10 cellular contexts compared by ENCODE assay signal in the genomic region with DNA sequence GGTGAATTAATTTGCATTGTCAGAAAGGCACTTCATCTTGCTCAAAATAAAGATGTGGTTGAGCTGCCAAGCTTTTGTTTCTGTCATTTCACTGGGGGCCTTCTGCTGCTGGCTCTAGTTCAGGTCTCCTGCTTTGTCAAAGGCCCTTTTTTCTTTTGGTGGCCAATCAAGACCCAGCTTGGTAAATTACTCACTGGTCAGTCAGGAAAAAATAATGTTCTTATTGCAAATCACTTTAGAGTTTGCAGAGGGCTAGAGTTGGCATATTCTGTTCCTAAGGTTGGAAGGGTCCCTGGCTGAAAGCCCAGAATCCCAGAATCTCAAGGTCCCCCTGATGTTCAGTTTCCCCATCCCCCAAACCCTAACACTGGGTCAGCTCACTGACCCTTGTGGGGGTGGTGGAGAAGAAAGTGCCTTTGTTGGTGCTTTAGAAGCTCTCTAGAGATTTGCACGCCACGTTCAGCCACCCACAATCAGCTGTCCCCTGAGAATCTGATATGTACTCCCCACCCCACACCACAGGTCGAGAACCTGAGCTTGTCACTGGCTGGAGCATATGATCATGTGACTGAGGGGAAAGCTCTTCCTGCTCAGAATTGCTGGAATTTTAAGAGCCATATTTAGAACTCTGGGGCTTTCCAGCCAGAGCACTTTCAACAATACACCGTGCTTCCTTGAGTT. TPM values are rescaled to one million over a fixed set of nuclear protein-coding genes. Genes with fewer than 3 reads are reported as not detected.
DNase-seq lines count a peak whose midpoint lies in the region; FAIRE-seq and TF ChIP-seq lines count a peak whose summit lies in the region.
"Had no signal": no experiment of that assay in that cellular context is flagged by ENCODE, and none has a peak within 500 bp of the region (broad histone marks: within the 10 kb centered on the region; RNA-seq: fewer than 3 reads in every experiment).

No MANE protein-coding gene starts in this region.

- H3K4me1 ChIP-seq in Karpas-422 (ENCODE audit: low read length) (peaks cover 30% of the 10 kb centered on the region), endothelial cell of umbilical vein (ENCODE audit: control insufficient read depth, extremely low read depth, insufficient read depth, low read length) (peaks cover 9% of the 10 kb centered on the region)

- no peak for TF ChIP-seq POLR2A in endothelial cell of umbilical vein (IDR thresholded peaks at IDR 0.05; ENCODE audit: low read depth, low read length)

- BruUV-seq in endothelial cell of umbilical vein (replicated peaks; lab: Mats Ljungman, UMichigan), result no TSS peak

- H3K27me3 ChIP-seq in Karpas-422 (ENCODE audit: low read length), result no peaks in the 10 kb centered on the region
- H3K27me3 ChIP-seq in endothelial cell of umbilical vein (ENCODE audit: control insufficient read depth in 2 of 2, insufficient read depth in 2 of 2, low read length in 2 of 2), result peaks cover 0 to 5% of the 10 kb centered on the region in 2 experiments

- H3K9me3 ChIP-seq in Karpas-422 (ENCODE audit: low read length) (no peaks in the 10 kb centered on the region), endothelial cell of umbilical vein (replicated peaks; ENCODE audit: control insufficient read depth, insufficient read depth, low read length) (no peaks in the 10 kb centered on the region)

- TF ChIP-seq CTCF in endothelial cell of umbilical vein (IDR thresholded peaks at IDR 0.05; ENCODE audit: extremely low read depth in 1 of 2, insufficient read depth in 1 of 2, low read depth in 1 of 2, low read length in 2 of 2), result no peak

- CTCF ChIA-PET in endothelial cell of umbilical vein (lab: Charles Lee), result interaction anchor here (0.6 to 12.9 kb wide), 8 partner anchors 13 to 237 kb away, joined by 3 to 373 read pairs (median 4); no protein-coding TSS in a partner anchor

- dilution Hi-C loops in endothelial cell of umbilical vein (cut with MboI; ENCODE audit: extremely low pct_ligation_motif_present, low sequenced_read_pairs), result no loop called here

- no peaks in the 10 kb centered on the region for H3K9me2 ChIP-seq in Karpas-422 (replicated peaks; ENCODE audit: insufficient read depth, low read length)

- H3K9ac ChIP-seq in Karpas-422 (ENCODE audit: low read length) (peak overlapping the region; percentile 47), endothelial cell of umbilical vein (replicated peaks; ENCODE audit: extremely low read depth, insufficient read depth, low read length) (no peak overlapping the region)

- H4K20me1 ChIP-seq in Karpas-422 (ENCODE audit: insufficient read depth, low read depth, low read length) (no peaks in the 10 kb centered on the region), endothelial cell of umbilical vein (replicated peaks; ENCODE audit: control insufficient read depth, extremely low read depth, insufficient read depth, low read length) (no peaks in the 10 kb centered on the region)

- H3K4me3 ChIP-seq in Karpas-422 (ENCODE audit: low read length) (peak overlapping the region; percentile 52), endothelial cell of umbilical vein (replicated peaks in 1 of 3; ENCODE audit: insufficient read depth in 1 of 3, low read depth in 1 of 3, low read length in 3 of 3) (no peak overlapping the region)

- H3K79me2 ChIP-seq in Karpas-422 (ENCODE audit: low read length), result no peaks in the 10 kb centered on the region
- no peaks in the 10 kb centered on the region for H3K79me2 ChIP-seq in endothelial cell of umbilical vein (ENCODE audit: control insufficient read depth, insufficient read depth, low read length)

- H3K27ac ChIP-seq in Karpas-422 (ENCODE audit: low read length), result peak overlapping the region; percentile 72
- H3K27ac ChIP-seq in endothelial cell of umbilical vein (ENCODE audit: insufficient read depth, low read depth, low read length), result peak overlapping the region; percentile 13
- H3K27ac ChIP-seq: C4-2B had no signal

- H3K9me1 ChIP-seq in endothelial cell of umbilical vein (replicated peaks; ENCODE audit: control insufficient read depth, extremely low read depth, insufficient read depth, low read length), result no peaks in the 10 kb centered on the region

- FAIRE-seq in endothelial cell of umbilical vein (lab: Jason Lieb, UNC), result peak; percentile 68

- DNase-seq in COR-L47 (lab: John Stamatoyannopoulos, UW) (peak; percentile 26), Karpas-422 (peak; percentile 69), endothelial cell of umbilical vein (ENCODE audit: low read depth, low spot score) (peak; percentile 62), nucleus accumbens (lab: John Stamatoyannopoulos, UW) (peak in 42 of 56 donors; percentile 7 to 82 (median 42)), NCI-H1105 (lab: John Stamatoyannopoulos, UW) (no peak), DMS114 treated with DMSO at 0.1 percent for 48 hours (lab: John Stamatoyannopoulos, UW; ENCODE audit: unreplicated experiment) (no peak)
- no peak for DNase-seq in activated CD8-positive, alpha-beta memory T cell treated with anti-CD3 and anti-CD28 coated beads, Interleukin-2, amount 50 U/mL, for 4 hours
- no peak for DNase-seq in activated naive CD4-positive, alpha-beta T cell treated with Interleukin-2 at 50 U/mL for 16 hours

- POLR2A ChIA-PET in endothelial cell of umbilical vein (lab: Charles Lee), result no interaction called here

- peak overlapping the region; percentile 69 for H3K4me2 ChIP-seq in Karpas-422 (ENCODE audit: low read depth, low read length, poor library complexity, severe bottlenecking)
- no peak overlapping the region for H3K4me2 ChIP-seq in endothelial cell of umbilical vein (ENCODE audit: insufficient read depth, low read length)

- H2AFZ ChIP-seq in Karpas-422 (ENCODE audit: low read length) (peak overlapping the region; percentile 99), endothelial cell of umbilical vein (ENCODE audit: low read depth, low read length) (no peak overlapping the region)

- H3K36me3 ChIP-seq in Karpas-422 (ENCODE audit: insufficient read depth, low read length), result no peaks in the 10 kb centered on the region
- H3K36me3 ChIP-seq in endothelial cell of umbilical vein (ENCODE audit: control insufficient read depth in 2 of 2, extremely low read depth in 1 of 2, insufficient read depth in 2 of 2, low read length in 2 of 2), result no peaks in the 10 kb centered on the region

- intact Hi-C loops in endothelial cell of umbilical vein (cut with micrococcal nuclease), result no loop called here

TF ChIP-seq in endothelial cell of umbilical vein, 7 proteins besides CTCF, POLR2A, EP300 and RAD21:
- no peak for TF ChIP-seq JUN (IDR thresholded peaks at IDR 0.05; ENCODE audit: borderline replicate concordance, insufficient read depth, insufficient read length, low read depth)
- no peak for TF ChIP-seq MYC (IDR thresholded peaks at IDR 0.05; ENCODE audit: low read depth, low read length)
- TF ChIP-seq GATA2 (IDR thresholded peaks at IDR 0.05; ENCODE audit: insufficient read depth, insufficient read length, low read depth, low read length), result no peak
- TF ChIP-seq, protein P1, sequence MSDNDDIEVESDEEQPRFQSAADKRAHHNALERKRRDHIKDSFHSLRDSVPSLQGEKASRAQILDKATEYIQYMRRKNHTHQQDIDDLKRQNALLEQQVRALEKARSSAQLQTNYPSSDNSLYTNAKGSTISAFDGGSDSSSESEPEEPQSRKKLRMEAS (IDR thresholded peaks at IDR 0.05; ENCODE audit: insufficient read depth, insufficient read length), result no peak
- no peak for TF ChIP-seq FOS (IDR thresholded peaks at IDR 0.05; ENCODE audit: borderline replicate concordance, insufficient read depth, low read length)
- no peak for TF ChIP-seq POLR2AphosphoS5 (IDR thresholded peaks at IDR 0.05; ENCODE audit: insufficient read depth, low read depth, low read length)
- TF ChIP-seq EZH2 (IDR thresholded peaks at IDR 0.05; ENCODE audit: borderline replicate concordance, low read depth, low read length, severe bottlenecking), result no peak

RNA-seq across cellular contexts. Expression of a gene that starts 21.7 kb away (rescaled TPM):
- not detected in 2 replicates for total RNA-seq in Karpas-422 (2014; rRNA removed; shearing (Covaris generic); ENCODE audit: low replicate concordance)
- not detected in 2 replicates for total RNA-seq in endothelial cell of umbilical vein
- polyA plus RNA-seq in endothelial cell of umbilical vein, result not detected in 2 replicates
- not detected in 2 replicates for polyA plus RNA-seq in endothelial cell of umbilical vein (2011; cell fraction: cytosol; rRNA removed)
- not detected in 2 replicates for polyA plus RNA-seq in endothelial cell of umbilical vein (2011; cell fraction: nucleus; rRNA removed)
- not detected in 2 replicates for polyA plus RNA-seq in endothelial cell of umbilical vein (2012)
- polyA minus RNA-seq in endothelial cell of umbilical vein, result not detected in 2 replicates
- polyA minus RNA-seq in endothelial cell of umbilical vein (2011; cell fraction: cytosol; rRNA and poly(A)+ RNA removed), result not detected
- polyA minus RNA-seq in endothelial cell of umbilical vein (2011; cell fraction: nucleus; rRNA and poly(A)+ RNA removed), result not detected in 2 replicates
- total RNA-seq: activated naive CD4-positive, alpha-beta T cell treated with anti-CD3 and anti-CD28 coated beads, Interleukin-2, amount 50 U/mL, for 72 hours had no signal

RNA-seq across cellular contexts. Expression of a gene that starts 29.1 kb away (rescaled TPM):
- total RNA-seq in Karpas-422 (2014; rRNA removed; shearing (Covaris generic); ENCODE audit: low replicate concordance), result not detected in 2 replicates
- total RNA-seq in endothelial cell of umbilical vein, result 0.21 and 0.58 TPM in 2 replicates
- 0.23 and 0.65 TPM in 2 replicates for polyA plus RNA-seq in endothelial cell of umbilical vein
- 0.19 and 0.38 TPM in 2 replicates for polyA plus RNA-seq in endothelial cell of umbilical vein (2011; cell fraction: cytosol; rRNA removed)
- 0.18 and 0.35 TPM in 2 replicates for polyA plus RNA-seq in endothelial cell of umbilical vein (2011; cell fraction: nucleus; rRNA removed)
- 0.20 and 0.25 TPM in 2 replicates for polyA plus RNA-seq in endothelial cell of umbilical vein (2012)
- not detected in 2 replicates for polyA minus RNA-seq in endothelial cell of umbilical vein
- not detected for polyA minus RNA-seq in endothelial cell of umbilical vein (2011; cell fraction: cytosol; rRNA and poly(A)+ RNA removed)
- not detected in 2 replicates for polyA minus RNA-seq in endothelial cell of umbilical vein (2011; cell fraction: nucleus; rRNA and poly(A)+ RNA removed)

Comparison
In these comparisons a context has a peak if more than half of its experiments do, and no peak if none do; other contexts are left out.
1. DNase-seq: peak in COR-L47 (single experiment), Karpas-422 (single experiment), endothelial cell of umbilical vein (single experiment) and nucleus accumbens (42 of 56); none in activated CD8-positive, alpha-beta memory T cell treated with anti-CD3 and anti-CD28 coated beads, Interleukin-2, amount 50 U/mL, for 4 hours (single experiment), NCI-H1105 (single experiment), DMS114 treated with DMSO at 0.1 percent for 48 hours (single experiment) and activated naive CD4-positive, alpha-beta T cell treated with Interleukin-2 at 50 U/mL for 16 hours (single experiment).